Comparison of ENCODE assay signal across 8 cellular contexts in genomic region chr15:73994419-73994883, GRCh38. TPM values are rescaled to one million over a fixed set of nuclear protein-coding genes. Genes with fewer than 3 reads are reported as not detected.
A peak's percentile ranks its signal among the peaks of the same experiment; 100 is the strongest.
DNase-seq lines count a peak whose midpoint lies in the region; ATAC-seq, FAIRE-seq and TF ChIP-seq lines count a peak whose summit lies in the region.

Gene PML (plus strand): TSS chr15:73994716. CDS start chr15:73994813, 97 bp downstream.

- H3K4me3 ChIP-seq in coronary artery = peak within 1 kb of the TSS; percentile 93

- FAIRE-seq in GM19239 (lab: Jason Lieb, UNC) = peak; percentile 97

- H3K4me1 Mint-ChIP-seq in activated CD4-positive, alpha-beta T cell treated with anti-CD3 and anti-CD28 coated beads, Interleukin-2, amount 10 ng/mL, durations not matched to agents 24 days and 14 days = peaks cover 58% of the 10 kb centered on the region

- no peaks in the 10 kb centered on the region for H3K9me3 Mint-ChIP-seq in activated CD4-positive, alpha-beta T cell treated with anti-CD3 and anti-CD28 coated beads, Interleukin-2, amount 10 ng/mL, durations not matched to agents 24 days and 14 days

- H3K36me3 Mint-ChIP-seq in activated CD4-positive, alpha-beta T cell treated with anti-CD3 and anti-CD28 coated beads, Interleukin-2, amount 10 ng/mL, durations not matched to agents 24 days and 14 days (ENCODE audit: low read depth) = peaks cover 29% of the 10 kb centered on the region

- peak within 1 kb of the TSS; percentile 99 for H3K4me3 Mint-ChIP-seq in activated CD4-positive, alpha-beta T cell treated with anti-CD3 and anti-CD28 coated beads, Interleukin-2, amount 10 ng/mL, durations not matched to agents 24 days and 14 days

- H3K27me3 Mint-ChIP-seq in activated CD4-positive, alpha-beta T cell treated with anti-CD3 and anti-CD28 coated beads, Interleukin-2, amount 10 ng/mL, durations not matched to agents 24 days and 14 days = no peaks in the 10 kb centered on the region

- peak within 1 kb of the TSS; percentile 94 for H3K27ac Mint-ChIP-seq in activated CD4-positive, alpha-beta T cell treated with anti-CD3 and anti-CD28 coated beads, Interleukin-2, amount 10 ng/mL, durations not matched to agents 24 days and 14 days

- intact Hi-C loops in activated CD4-positive, alpha-beta T cell treated with anti-CD3 and anti-CD28 coated beads, Interleukin-2, amount 10 ng/mL, durations not matched to agents 24 days and 14 days (cut with micrococcal nuclease) = loop anchor here (1.0 to 10.0 kb wide), 6 partner anchors 13 to 1880 kb away; partner anchors contain the start of genes ARID3B, ARIH1, MYO9A and SENP8
- intact Hi-C loops in left colon (cut with DNase I, micrococcal nuclease) = no loop called here

- no peak for TF ChIP-seq CTCF in coronary artery (IDR thresholded peaks at IDR 0.05)

- H3K27ac ChIP-seq in coronary artery = peak within 1 kb of the TSS; percentile 87 to 97

- peak; percentile 55 for ATAC-seq in HG03457 (IDR thresholded peaks at IDR 0.05; ENCODE audit: unreplicated experiment)
- peak; percentile 87 for ATAC-seq in left colon

- DNase-seq in Ammon's horn (ENCODE audit: low spot score) (peak; percentile 97), GM19239 (ENCODE audit: insufficient read length, low spot score) (peak; percentile 95), NCI-H526 (lab: John Stamatoyannopoulos, UW) (peak; percentile 87 to 96), coronary artery (ENCODE audit: low spot score) (peak; percentile 98), left colon (peak; percentile 97 to 99)
- peak; percentile 99 for DNase-seq in activated CD4-positive, alpha-beta T cell treated with anti-CD3 and anti-CD28 coated beads, Interleukin-2, amount 10 ng/mL, durations not matched to agents 24 days and 14 days
- peak; percentile 95 for DNase-seq in stimulated activated CD4-positive, alpha-beta T cell treated with anti-CD3 and anti-CD28 coated beads, Interleukin-1b, Interleukin-23, amount 100 ng/mL, for 48 hours

RNA-seq across cellular contexts. Expression of gene PML, which starts in this region (rescaled TPM):
- total RNA-seq in activated CD4-positive, alpha-beta T cell treated with anti-CD3 and anti-CD28 coated beads, Interleukin-2, amount 10 ng/mL, durations not matched to agents 24 days and 14 days = 61.3 and 64.2 TPM in 2 replicates
- total RNA-seq in left colon = 10 to 100 TPM; 26.6 to 28.5 TPM

Comparison
In these comparisons a context has a peak if more than half of its experiments do, and no peak if none do; other contexts are left out.
1. Peak in every context shown above with its lines: DNase-seq, ATAC-seq, H3K4me3 ChIP-seq and H3K27ac ChIP-seq.